17 cellular contexts compared by ENCODE assay signal in the genomic region with DNA sequence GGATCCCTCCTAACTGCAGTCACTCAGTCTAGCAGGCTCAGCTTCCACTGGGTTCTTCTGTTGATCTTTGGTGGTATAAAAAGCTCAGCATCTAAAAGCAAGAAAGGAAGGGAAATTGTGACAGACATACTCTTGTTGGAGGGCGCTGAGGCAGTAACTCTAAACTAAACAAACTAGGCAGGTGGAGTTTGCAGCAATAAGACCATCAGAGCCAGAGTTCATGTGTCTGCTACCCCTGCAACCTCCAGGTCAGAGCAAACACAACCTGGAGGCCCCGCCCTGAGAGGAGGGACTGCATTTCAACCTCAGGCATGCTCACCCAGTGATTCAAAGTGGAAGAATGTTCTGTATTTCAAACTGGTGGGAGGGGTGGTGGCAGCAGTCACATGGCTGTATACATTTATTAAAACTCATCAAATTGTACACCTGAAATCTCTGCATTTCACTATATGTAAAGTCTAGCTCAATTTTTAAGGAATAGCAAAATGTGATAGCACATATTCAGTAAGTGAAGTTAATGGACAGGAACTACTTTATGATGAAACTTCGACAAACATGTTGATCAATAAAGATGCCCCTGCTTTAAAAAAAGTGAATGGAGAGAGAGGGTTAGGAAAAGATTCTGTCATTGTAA. TPM values are rescaled to one million over a fixed set of nuclear protein-coding genes. Genes with fewer than 3 reads are reported as not detected.
DNase-seq lines count a peak whose midpoint lies in the region; TF ChIP-seq lines count a peak whose summit lies in the region.
"Had no signal": no experiment of that assay in that cellular context is flagged by ENCODE, and none has a peak within 500 bp of the region (broad histone marks: within the 10 kb centered on the region; RNA-seq: fewer than 3 reads in every experiment).

No MANE protein-coding gene starts in this region.

- intact Hi-C loops in mammary epithelial cell (cut with micrococcal nuclease) = loop anchor here (1.0 kb wide), 1 partner anchor 19 kb away; no protein-coding TSS in a partner anchor

- in situ Hi-C loops in mammary epithelial cell (cut with MboI; ENCODE audit: low sequenced_read_pairs in 2 of 2) = no loop called here

- no peaks in the 10 kb centered on the region for H3K79me2 ChIP-seq in mammary epithelial cell (ENCODE audit: insufficient read depth, low read length)

- 31% methylated on average over 3 of the region's 3 CpGs for WGBS in mammary epithelial cell (ENCODE audit: low coverage, missing lambda C conversion rate)

- H3K27me3 ChIP-seq in mammary epithelial cell (ENCODE audit: insufficient read depth, low read length) = no peaks in the 10 kb centered on the region

- peaks cover 21% of the 10 kb centered on the region for H3K4me1 ChIP-seq in mammary epithelial cell (ENCODE audit: insufficient read depth, low read length)

- H3K36me3 ChIP-seq in mammary epithelial cell (ENCODE audit: insufficient read depth, low read length) = peaks cover 9% of the 10 kb centered on the region

- peaks cover 6% of the 10 kb centered on the region for H3K9me3 ChIP-seq in mammary epithelial cell (replicated peaks; ENCODE audit: insufficient read depth, low read length)

- peak overlapping the region; percentile 69 for H3K27ac ChIP-seq in mammary epithelial cell (ENCODE audit: insufficient read depth, low read depth, low read length)

- dilution Hi-C loops in mammary epithelial cell (cut with HindIII; ENCODE audit: low sequenced_read_pairs) = loop anchor here (5.0 kb wide), 1 partner anchor 42 kb away; no protein-coding TSS in a partner anchor

- DNase-seq in 8988T (peak; percentile 56), HPDE6-E6E7 (ENCODE audit: extremely low spot score) (peak; percentile 95), mammary epithelial cell (peak; percentile 65), left kidney (ENCODE audit: low read depth, low spot score) (peak; percentile 41), iPS-NIHi11 (ENCODE audit: low spot score) (no peak), NCI-H2107 (lab: John Stamatoyannopoulos, UW) (no peak), NOMO-1 treated with dmso at 0.1 percent for 144 hours (lab: John Stamatoyannopoulos, UW; ENCODE audit: unreplicated experiment) (no peak), NCI-H1694 treated with DMSO at 0.1 percent for 48 hours (lab: John Stamatoyannopoulos, UW) (no peak)
- DNase-seq: activated CD4-positive, alpha-beta T cell treated with anti-CD3 and anti-CD28 coated beads, Interleukin-2, amount 50 U/mL, for 4 hours; activated gamma-delta T cell; DND-41; H7; stimulated activated CD4-positive, alpha-beta T cell treated with anti-CD3 and anti-CD28 coated beads, Interleukin-12 subunit alpha, Interleukin-12 subunit beta, amount 100 ng/mL, for 4 hours had no signal

- H2AFZ ChIP-seq in mammary epithelial cell (ENCODE audit: low read depth, low read length) = peak overlapping the region; percentile 29

- H3K4me2 ChIP-seq in mammary epithelial cell (ENCODE audit: insufficient read depth, low read depth, low read length) = peak overlapping the region; percentile 52

- TF ChIP-seq CTCF in mammary epithelial cell (conservative IDR thresholded peaks at IDR 0.05 in 1 of 2, IDR thresholded peaks at IDR 0.05 in 1 of 2; ENCODE audit: extremely low read depth in 1 of 2, insufficient read depth in 1 of 2, low read depth in 1 of 2, low read length in 2 of 2) = no peak

- BruUV-seq in mammary epithelial cell (replicated peaks; lab: Mats Ljungman, UMichigan) = no TSS peak

- CTCF ChIA-PET in mammary epithelial cell (lab: Charles Lee; ENCODE audit: low non-redundant PET) = no interaction called here

- no peak overlapping the region for H3K4me3 ChIP-seq in mammary epithelial cell (replicated peaks in 1 of 3; ENCODE audit: insufficient read depth in 1 of 3, low read depth in 2 of 3, low read length in 3 of 3)
- H3K4me3 ChIP-seq: K562 had no signal

- H3K9ac ChIP-seq in mammary epithelial cell (ENCODE audit: insufficient read depth, low read length) = no peak overlapping the region

- H4K20me1 ChIP-seq in mammary epithelial cell (ENCODE audit: insufficient read depth, low read length) = no peaks in the 10 kb centered on the region

RNA-seq across cellular contexts. Expression of a gene that starts 7.1 kb away (rescaled TPM):
- not detected for total RNA-seq in mammary epithelial cell
- polyA plus RNA-seq in mammary epithelial cell = not detected
- polyA minus RNA-seq in mammary epithelial cell = not detected
- total RNA-seq: H7, K562, urinary bladder had no signal
- polyA plus RNA-seq: AG04450, K562, neural cell, urinary bladder had no signal

RNA-seq across cellular contexts. Expression of a gene that starts 13.4 kb away (rescaled TPM):
- total RNA-seq in mammary epithelial cell = not detected
- polyA plus RNA-seq in mammary epithelial cell = not detected
- not detected for polyA minus RNA-seq in mammary epithelial cell
- total RNA-seq: H7, K562, urinary bladder had no signal
- polyA plus RNA-seq: AG04450, K562, neural cell, urinary bladder had no signal

Comparison
In these comparisons a context has a peak if more than half of its experiments do, and no peak if none do; other contexts are left out.
1. DNase-seq: peak in 8988T (single experiment), HPDE6-E6E7 (single experiment), mammary epithelial cell (single experiment) and left kidney (single experiment); none in iPS-NIHi11 (single experiment), NCI-H2107 (single experiment), NOMO-1 treated with dmso at 0.1 percent for 144 hours (single experiment) and NCI-H1694 treated with DMSO at 0.1 percent for 48 hours (single experiment).